8 cellular contexts compared by ENCODE assay signal in the genomic region with DNA sequence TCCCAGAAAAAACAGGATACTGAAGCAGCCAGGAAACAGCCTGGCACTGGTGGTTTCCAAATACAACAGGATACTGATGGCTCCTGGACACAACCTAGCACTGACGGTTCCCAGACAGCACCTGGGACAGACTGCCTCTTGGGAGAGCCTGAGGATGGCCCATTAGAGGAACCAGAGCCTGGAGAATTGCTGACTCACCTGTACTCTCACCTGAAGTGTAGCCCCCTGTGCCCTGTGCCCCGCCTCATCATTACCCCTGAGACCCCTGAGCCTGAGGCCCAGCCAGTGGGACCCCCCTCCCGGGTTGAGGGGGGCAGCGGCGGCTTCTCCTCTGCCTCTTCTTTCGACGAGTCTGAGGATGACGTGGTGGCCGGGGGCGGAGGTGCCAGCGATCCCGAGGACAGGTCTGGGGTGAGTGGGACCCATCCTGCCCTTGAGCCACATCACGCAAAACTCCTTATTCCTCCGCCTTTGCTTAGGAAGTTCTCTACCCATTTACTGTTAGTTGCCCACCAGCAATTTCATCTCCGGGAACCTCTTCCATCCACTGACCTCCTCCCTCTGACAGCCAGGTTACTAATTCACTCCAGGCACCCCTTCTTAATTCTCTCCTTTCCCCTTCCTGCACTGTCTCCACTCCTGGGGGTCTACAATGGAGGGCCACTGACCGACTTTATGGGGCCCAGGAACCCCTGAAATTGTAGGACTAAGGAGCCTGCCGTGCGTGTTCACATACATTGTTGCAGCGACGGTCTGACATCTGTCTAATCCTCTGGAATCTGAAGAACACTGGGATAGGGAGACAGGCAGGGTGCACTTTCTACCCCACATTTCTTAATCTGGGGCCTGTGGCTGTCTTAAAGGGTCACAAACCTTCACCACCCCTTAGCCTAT. TPM values are rescaled to one million over a fixed set of nuclear protein-coding genes. Genes with fewer than 3 reads are reported as not detected.
DNase-seq lines count a peak whose midpoint lies in the region; ATAC-seq, FAIRE-seq and TF ChIP-seq lines count a peak whose summit lies in the region.

No MANE protein-coding gene starts in this region.

- H3K9me3 ChIP-seq in A549 (no peaks in the 10 kb centered on the region), HUES6 (ENCODE audit: control insufficient read depth, insufficient read depth, low read depth, low read length) (no peaks in the 10 kb centered on the region)

- 20% methylated on average over 20 of the region's 20 CpGs for WGBS in A549 (ENCODE audit: missing lambda C conversion rate)

- peaks cover 74% of the 10 kb centered on the region for H3K4me1 Mint-ChIP-seq in stimulated activated naive CD8-positive, alpha-beta T cell treated with anti-CD3 and anti-CD28 coated beads, Interleukin-15, Interleukin-2, amounts not matched to agents 100 ng/mL and 50 ng/mL, for 24 hours (ENCODE audit: low read depth)

- peaks cover 12% of the 10 kb centered on the region for H3K36me3 Mint-ChIP-seq in stimulated activated naive CD8-positive, alpha-beta T cell treated with anti-CD3 and anti-CD28 coated beads, Interleukin-15, Interleukin-2, amounts not matched to agents 100 ng/mL and 50 ng/mL, for 24 hours (ENCODE audit: low read depth)

- H3K9me3 Mint-ChIP-seq in stimulated activated naive CD8-positive, alpha-beta T cell treated with anti-CD3 and anti-CD28 coated beads, Interleukin-15, Interleukin-2, amounts not matched to agents 100 ng/mL and 50 ng/mL, for 24 hours: no peaks in the 10 kb centered on the region

- no peak for TF ChIP-seq POLR2A in A549 (IDR thresholded peaks at IDR 0.05; ENCODE audit: low read length)

- peak overlapping the region; percentile 87 for H3K9ac ChIP-seq in HUES6 (ENCODE audit: low read length)

- no peak for TF ChIP-seq EP300 in A549 (IDR thresholded peaks at IDR 0.05)

- DNase-seq in A549 (ENCODE audit: low read depth in 1 of 2, low spot score in 1 of 2) (peak; percentile 40 to 51), iris pigment epithelial cell (ENCODE audit: low read depth) (peak; percentile 31), NCI-H187 (lab: John Stamatoyannopoulos, UW) (no peak)
- no peak for DNase-seq in stimulated activated CD4-positive, alpha-beta T cell treated with anti-CD3 and anti-CD28 coated beads, Interleukin-1b, Interleukin-23, amount 100 ng/mL, for 48 hours

- H3K4me3 Mint-ChIP-seq in stimulated activated naive CD8-positive, alpha-beta T cell treated with anti-CD3 and anti-CD28 coated beads, Interleukin-15, Interleukin-2, amounts not matched to agents 100 ng/mL and 50 ng/mL, for 24 hours: peak overlapping the region; percentile 86

- POLR2A ChIA-PET in A549 (lab: Yijun Ruan, JAX): interaction anchor here (0.6 to 2.4 kb wide), 13 partner anchors 24 to 646 kb away, joined by 3 to 71 read pairs (median 6); partner anchors contain the start of genes ACTMAP, B9D2, EGLN2 and NUMBL

- ATAC-seq in A549: 0 out of 6 replicates have a peak, but pooled peaks of 1 of the 2 experiments have one; percentile 0
- no peak for ATAC-seq in GM18870 (IDR thresholded peaks at IDR 0.05; ENCODE audit: unreplicated experiment)

- H3K4me3 ChIP-seq in A549 (peak overlapping the region; percentile 64), HUES6 (ENCODE audit: low read depth, low read length) (peak overlapping the region; percentile 89)

- TF ChIP-seq CTCF in A549 (IDR thresholded peaks at IDR 0.05): no peak

- H3K4me1 ChIP-seq in A549 (peaks cover 42% of the 10 kb centered on the region), HUES6 (ENCODE audit: control insufficient read depth, insufficient read depth, low read length) (peaks cover 17% of the 10 kb centered on the region)

- no peaks in the 10 kb centered on the region for H3K27me3 ChIP-seq in HUES6 (ENCODE audit: control insufficient read depth, insufficient read depth, low read length)

- H3K27ac ChIP-seq in A549: peak overlapping the region; percentile 88 to 93
- H3K27ac ChIP-seq in HUES6 (ENCODE audit: low read depth, low read length): no peak overlapping the region
- H3K27ac ChIP-seq in angular gyrus (ENCODE audit: low read depth, low read length): peak overlapping the region; percentile 32

- TF ChIP-seq RAD21 in A549 (conservative IDR thresholded peaks at IDR 0.05 in 1 of 2, IDR thresholded peaks at IDR 0.05 in 1 of 2): no peak

- CTCF ChIA-PET in A549 (lab: Yijun Ruan, JAX): interaction anchor here (0.5 to 2.4 kb wide), 11 partner anchors 12 to 518 kb away, joined by 3 to 23 read pairs (median 4); no protein-coding TSS in a partner anchor

- peaks cover 10% of the 10 kb centered on the region; the same call in 1 of the 2 replicates for H3K36me3 ChIP-seq in HUES6 (ENCODE audit: control insufficient read depth, insufficient read depth, low read length)

- FAIRE-seq in A549 (lab: Jason Lieb, UNC): no peak

- peak overlapping the region; percentile 4 for H3K27ac Mint-ChIP-seq in stimulated activated naive CD8-positive, alpha-beta T cell treated with anti-CD3 and anti-CD28 coated beads, Interleukin-15, Interleukin-2, amounts not matched to agents 100 ng/mL and 50 ng/mL, for 24 hours

- H3K4me2 ChIP-seq in A549: peak overlapping the region; percentile 91

- no peaks in the 10 kb centered on the region for H3K27me3 Mint-ChIP-seq in stimulated activated naive CD8-positive, alpha-beta T cell treated with anti-CD3 and anti-CD28 coated beads, Interleukin-15, Interleukin-2, amounts not matched to agents 100 ng/mL and 50 ng/mL, for 24 hours

TF ChIP-seq in A549, 52 proteins besides CTCF, POLR2A, EP300 and RAD21 (continues in another document):
- no peak for TF ChIP-seq CBX8 (IDR thresholded peaks at IDR 0.05)
- TF ChIP-seq CEBPB (IDR thresholded peaks at IDR 0.05): no peak
- no peak for TF ChIP-seq KDM1A (IDR thresholded peaks at IDR 0.05; ENCODE audit: low read depth)
- TF ChIP-seq PBX3 (IDR thresholded peaks at IDR 0.05): no peak
- TF ChIP-seq FOXS1 (CRISPR knock-in tag; IDR thresholded peaks at IDR 0.05): no peak
- peak; percentile 28 for TF ChIP-seq ZFP36 (IDR thresholded peaks at IDR 0.05; ENCODE audit: borderline replicate concordance, partially characterized antibody)
- peak; percentile 59; the same call in 1 of the 2 replicates for TF ChIP-seq NFE2L2 (conservative IDR thresholded peaks at IDR 0.05; ENCODE audit: low read length)
- no peak for TF ChIP-seq PHF8 (IDR thresholded peaks at IDR 0.05; ENCODE audit: borderline replicate concordance, low read depth)
- TF ChIP-seq RFX5 (IDR thresholded peaks at IDR 0.05): no peak
- no peak for TF ChIP-seq E2F6 (IDR thresholded peaks at IDR 0.05; ENCODE audit: borderline replicate concordance, low read depth)
- TF ChIP-seq EHF (CRISPR knock-in tag; IDR thresholded peaks at IDR 0.05): no peak
- TF ChIP-seq KDM5A (IDR thresholded peaks at IDR 0.05): no peak
- TF ChIP-seq FOSL2 (IDR thresholded peaks at IDR 0.05): no peak
- TF ChIP-seq FOSL2 (CRISPR knock-in tag; IDR thresholded peaks at IDR 0.05): 0 out of 2 replicates have a peak, but pooled peaks have one; percentile 23
- TF ChIP-seq MAFK (IDR thresholded peaks at IDR 0.05; ENCODE audit: partially characterized antibody): peak; percentile 98

RNA-seq across cellular contexts. Expression of gene ITPKC, which starts 1.2 kb away (rescaled TPM):
- polyA plus RNA-seq in A549 (2011; rRNA removed) (6.5 and 8.7 TPM in 2 replicates), A549 (2017; fragmentation: RNase III; extraction: RNeasy Plus Mini Kit Qiagen cat#74134 plus additional on column Dnase treatment) (7.9 to 8.6 TPM (median 8.1 TPM) in 3 replicates)
- 6.6 and 7.7 TPM in 2 replicates for polyA plus RNA-seq in A549 (2012; cell fraction: cytosol; rRNA removed)
- polyA plus RNA-seq in A549 (2012; cell fraction: nucleus; rRNA removed): 10.7 and 10.9 TPM in 2 replicates
- polyA minus RNA-seq in A549 (2011; rRNA and poly(A)+ RNA removed): 13.8 and 14.2 TPM in 2 replicates

RNA-seq across cellular contexts. Expression of gene COQ8B, which starts 1.4 kb away (rescaled TPM):
- 43.9 and 47.2 TPM in 2 replicates for polyA plus RNA-seq in A549 (2011; rRNA removed)
- 55.5 and 70.2 TPM in 2 replicates for polyA plus RNA-seq in A549 (2012; cell fraction: cytosol; rRNA removed)
- 158 and 174 TPM in 2 replicates for polyA plus RNA-seq in A549 (2012; cell fraction: nucleus; rRNA removed)
- 55.3 to 64.9 TPM (median 63.6 TPM) in 3 replicates for polyA plus RNA-seq in A549 (2017; fragmentation: RNase III; extraction: RNeasy Plus Mini Kit Qiagen cat#74134 plus additional on column Dnase treatment)
- 55.3 TPM in 2 replicates for polyA minus RNA-seq in A549 (2011; rRNA and poly(A)+ RNA removed)

RNA-seq across cellular contexts. Expression of gene NUMBL, which starts 27.7 kb away (rescaled TPM):
- polyA plus RNA-seq in A549 (2011; rRNA removed): 19.4 and 21.1 TPM in 2 replicates
- polyA plus RNA-seq in A549 (2012; cell fraction: cytosol; rRNA removed): 41.5 and 47.8 TPM in 2 replicates
- polyA plus RNA-seq in A549 (2012; cell fraction: nucleus; rRNA removed): 114 and 125 TPM in 2 replicates
- polyA plus RNA-seq in A549 (2017; fragmentation: RNase III; extraction: RNeasy Plus Mini Kit Qiagen cat#74134 plus additional on column Dnase treatment): 26.6 to 29.7 TPM (median 28.7 TPM) in 3 replicates
- 13.8 and 13.9 TPM in 2 replicates for polyA minus RNA-seq in A549 (2011; rRNA and poly(A)+ RNA removed)

RNA-seq across cellular contexts. Expression of gene ACTMAP, which starts 32.1 kb away (rescaled TPM):
- 7.8 and 11.7 TPM in 2 replicates for polyA plus RNA-seq in A549 (2011; rRNA removed)
- polyA plus RNA-seq in A549 (2012; cell fraction: cytosol; rRNA removed): 13.0 and 16.7 TPM in 2 replicates
- 40.2 and 46.1 TPM in 2 replicates for polyA plus RNA-seq in A549 (2012; cell fraction: nucleus; rRNA removed)
- 14.1 to 18.5 TPM (median 14.8 TPM) in 3 replicates for polyA plus RNA-seq in A549 (2017; fragmentation: RNase III; extraction: RNeasy Plus Mini Kit Qiagen cat#74134 plus additional on column Dnase treatment)
- 13.9 and 15.5 TPM in 2 replicates for polyA minus RNA-seq in A549 (2011; rRNA and poly(A)+ RNA removed)

RNA-seq across cellular contexts. Expression of gene SNRPA, which starts 32.9 kb away (rescaled TPM):
- 235 and 236 TPM in 2 replicates for polyA plus RNA-seq in A549 (2011; rRNA removed)
- 265 and 288 TPM in 2 replicates for polyA plus RNA-seq in A549 (2012; cell fraction: cytosol; rRNA removed)
- polyA plus RNA-seq in A549 (2012; cell fraction: nucleus; rRNA removed): 267 and 341 TPM in 2 replicates
- 141 to 155 TPM (median 143 TPM) in 3 replicates for polyA plus RNA-seq in A549 (2017; fragmentation: RNase III; extraction: RNeasy Plus Mini Kit Qiagen cat#74134 plus additional on column Dnase treatment)
- 390 and 504 TPM in 2 replicates for polyA minus RNA-seq in A549 (2011; rRNA and poly(A)+ RNA removed)

Comparison
In these comparisons a context has a peak if more than half of its experiments do, and no peak if none do; other contexts are left out.
1. DNase-seq: peak in A549 (2 of 2) and iris pigment epithelial cell (single experiment); none in stimulated activated CD4-positive, alpha-beta T cell treated with anti-CD3 and anti-CD28 coated beads, Interleukin-1b, Interleukin-23, amount 100 ng/mL, for 48 hours (single experiment) and NCI-H187 (0 of 2).